27 cellular contexts compared by ENCODE assay signal in the genomic region with DNA sequence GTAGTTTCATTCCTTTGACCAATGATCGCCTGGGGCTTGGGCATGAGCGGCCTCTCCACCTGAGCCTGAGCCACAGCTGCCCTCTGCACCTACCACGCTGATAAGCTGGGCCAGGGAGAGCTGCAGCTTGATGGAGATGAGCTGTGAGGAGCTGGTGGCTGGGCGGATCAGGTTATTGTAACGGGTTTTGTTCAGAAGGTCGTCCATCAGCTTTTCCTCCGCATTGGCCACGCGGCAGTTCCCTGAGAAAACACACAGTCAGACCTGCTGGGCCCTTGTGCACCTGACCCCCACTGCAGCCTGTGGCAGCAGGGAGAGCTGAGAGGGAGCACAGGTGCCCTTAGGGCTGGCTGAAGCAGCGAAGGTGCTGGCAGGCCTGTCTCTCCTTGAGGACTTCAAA. TPM values are rescaled to one million over a fixed set of nuclear protein-coding genes. Genes with fewer than 3 reads are reported as not detected.
"Had no signal": no experiment of that assay in that cellular context is flagged by ENCODE, and none has a peak within 500 bp of the region (broad histone marks: within the 10 kb centered on the region; RNA-seq: fewer than 3 reads in every experiment).

No MANE protein-coding gene starts in this region.

- ATAC-seq: effector memory CD8-positive, alpha-beta T cell; esophagus mucosa; gastrocnemius medialis; heart right ventricle; left cardiac atrium; left lung; left ventricle myocardium superior; lower lobe of right lung; mucosa of descending colon had no signal

- H3K4me3 ChIP-seq: colonic mucosa, esophagus squamous epithelium, gastrocnemius medialis, heart right ventricle, left lung, lower lobe of right lung, mucosa of descending colon had no signal

- H3K27ac ChIP-seq: colonic mucosa, epithelial cell of prostate, esophagus squamous epithelium, gastrocnemius medialis, heart right ventricle, left lung, lower lobe of right lung had no signal

- DNase-seq: colonic mucosa; cortex of kidney; effector CD8-positive, alpha-beta T cell; effector memory CD8-positive, alpha-beta T cell; endodermal cell; erythroblast; esophagus squamous epithelium; foreskin fibroblast; foreskin melanocyte; gastrocnemius medialis; glutamatergic neuron; heart right ventricle; hippocampal formation; left cardiac atrium; left lung; left ventricle myocardium superior; lower lobe of right lung; mesenchymal stem cell; mucosa of descending colon had no signal

- H3K36me3 ChIP-seq: colonic mucosa, esophagus squamous epithelium, gastrocnemius medialis, heart right ventricle, left lung, lower lobe of right lung had no signal

- H3K4me1 ChIP-seq: lower lobe of right lung had no signal

- H3K9me3 ChIP-seq: colonic mucosa, lower lobe of right lung, mucosa of descending colon had no signal

RNA-seq across cellular contexts. Expression of gene CHRNB4, which starts 5.7 kb away (rescaled TPM):
- total RNA-seq: dermis microvascular lymphatic vessel endothelial cell, gastrocnemius medialis, glomerular endothelial cell, left lung, left ventricle myocardium superior, lower lobe of right lung, lung microvascular endothelial cell, myocyte had no signal

RNA-seq across cellular contexts. Expression of gene CHRNA3, which starts 14.6 kb away (rescaled TPM):
- total RNA-seq: chondrocyte, dermis microvascular lymphatic vessel endothelial cell, glomerular endothelial cell, left ventricle myocardium superior, lung microvascular endothelial cell had no signal
- polyA plus RNA-seq: keratinocyte had no signal
